8 cellular contexts compared by ENCODE assay signal in genomic region chr12:29743801-29744200, GRCh38. TPM values are rescaled to one million over a fixed set of nuclear protein-coding genes. Genes with fewer than 3 reads are reported as not detected.
A peak's percentile ranks its signal among the peaks of the same experiment; 100 is the strongest.
DNase-seq lines count a peak whose midpoint lies in the region; ATAC-seq and TF ChIP-seq lines count a peak whose summit lies in the region.
"Had no signal": no experiment of that assay in that cellular context is flagged by ENCODE, and none has a peak within 500 bp of the region (broad histone marks: within the 10 kb centered on the region; RNA-seq: fewer than 3 reads in every experiment).

No MANE protein-coding gene starts in this region.

- no peak overlapping the region for H3K4me3 Mint-ChIP-seq in activated T-helper 17 cell treated with anti-CD3 and anti-CD28 coated beads, Interleukin-2, amount 50 U/mL, for 72 hours

- no peaks in the 10 kb centered on the region for H3K4me1 Mint-ChIP-seq in activated T-helper 17 cell treated with anti-CD3 and anti-CD28 coated beads, Interleukin-2, amount 50 U/mL, for 72 hours

- no peaks in the 10 kb centered on the region for H3K36me3 Mint-ChIP-seq in activated T-helper 17 cell treated with anti-CD3 and anti-CD28 coated beads, Interleukin-2, amount 50 U/mL, for 72 hours (ENCODE audit: low read depth)

- no peaks in the 10 kb centered on the region for H3K9me3 Mint-ChIP-seq in activated T-helper 17 cell treated with anti-CD3 and anti-CD28 coated beads, Interleukin-2, amount 50 U/mL, for 72 hours

- H3K27ac Mint-ChIP-seq in activated T-helper 17 cell treated with anti-CD3 and anti-CD28 coated beads, Interleukin-2, amount 50 U/mL, for 72 hours: no peak overlapping the region

- H3K4me3 ChIP-seq in fibroblast of villous mesenchyme (ENCODE audit: low read depth, low read length): no peak overlapping the region
- no peak overlapping the region for H3K4me3 ChIP-seq in skeletal muscle cell (ENCODE audit: low read depth, low read length)

- TF ChIP-seq CTCF in fibroblast of villous mesenchyme (IDR thresholded peaks at IDR 0.05; ENCODE audit: insufficient read depth, low read depth, low read length): no peak

- no peaks in the 10 kb centered on the region for H3K27me3 Mint-ChIP-seq in activated T-helper 17 cell treated with anti-CD3 and anti-CD28 coated beads, Interleukin-2, amount 50 U/mL, for 72 hours

- DNase-seq in HS-27A (ENCODE audit: low read depth) (peak; percentile 96), SW480 (ENCODE audit: low spot score) (peak; percentile 6), fibroblast of villous mesenchyme (ENCODE audit: low read depth) (peak; percentile 90), skeletal muscle cell (ENCODE audit: low read depth) (peak; percentile 99)
- no peak for DNase-seq in activated CD4-positive, alpha-beta T cell treated with anti-CD3 and anti-CD28 coated beads for 1 hour
- DNase-seq: GF-D8 had no signal

- ATAC-seq in HG02885 (IDR thresholded peaks at IDR 0.05; ENCODE audit: poor library complexity, unreplicated experiment): no peak
- ATAC-seq in activated T-helper 17 cell treated with anti-CD3 and anti-CD28 coated beads, Interleukin-2, amount 50 U/mL, for 72 hours (replicated peaks): no peak

RNA-seq across cellular contexts. Expression of gene TMTC1, which starts 39.9 kb away (rescaled TPM):
- total RNA-seq in fibroblast of villous mesenchyme: 12.2 and 33.2 TPM in 2 replicates
- total RNA-seq in activated T-helper 17 cell treated with anti-CD3 and anti-CD28 coated beads, Interleukin-2, amount 50 U/mL, for 72 hours: not detected

Comparison
In these comparisons a context has a peak if more than half of its experiments do, and no peak if none do; other contexts are left out.
1. RNA of gene TMTC1, which starts 39.9 kb away (total RNA-seq): 12.2 to 33.2 TPM in fibroblast of villous mesenchyme; not detected in activated T-helper 17 cell treated with anti-CD3 and anti-CD28 coated beads, Interleukin-2, amount 50 U/mL, for 72 hours; every median in the first group is over 10 times any median in the second.